In the genomic region with DNA sequence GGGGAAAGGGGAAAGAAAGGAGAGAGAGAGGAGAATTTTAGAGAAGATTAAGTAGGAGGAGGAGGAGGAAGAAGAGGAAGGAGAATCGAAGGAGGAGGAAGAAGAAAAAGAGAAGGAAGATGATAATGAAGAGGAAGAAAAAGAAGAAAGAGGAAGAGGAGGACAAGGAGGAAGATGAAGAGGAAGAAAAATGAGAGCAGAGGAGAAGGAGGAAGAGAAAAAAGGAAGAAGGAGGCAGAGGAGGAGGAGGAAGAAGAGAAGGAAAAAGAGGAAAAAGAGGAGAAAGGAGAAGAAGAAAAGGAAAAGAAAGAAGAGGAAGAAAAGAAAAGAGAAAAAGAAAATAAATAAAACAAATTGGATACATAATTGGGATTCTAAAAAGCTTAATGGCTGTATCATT, we compare ENCODE assay signal across 26 cellular contexts.
"Had no signal": no experiment of that assay in that cellular context is flagged by ENCODE, and none has a peak within 500 bp of the region (broad histone marks: within the 10 kb centered on the region; RNA-seq: fewer than 3 reads in every experiment).

No MANE protein-coding gene starts in this region.

- H3K36me3 Mint-ChIP-seq: immature natural killer cell, mesothelial cell of epicardium, naive B cell had no signal

- H3K27ac ChIP-seq: coronary artery, dorsolateral prefrontal cortex, esophagus squamous epithelium, gastrocnemius medialis, heart left ventricle, hepatocyte, lower lobe of right lung had no signal

- H3K27ac Mint-ChIP-seq: immature natural killer cell, mesothelial cell of epicardium, naive B cell had no signal

- H2AFZ ChIP-seq: hepatocyte had no signal

- H3K9me3 ChIP-seq: esophagus squamous epithelium, gastrocnemius medialis, heart left ventricle, lower lobe of right lung, mucosa of descending colon had no signal

- H3K4me3 ChIP-seq: coronary artery, dorsolateral prefrontal cortex, esophagus squamous epithelium, gastrocnemius medialis, heart left ventricle, hepatocyte, lower lobe of right lung, mucosa of descending colon had no signal

- H3K4me1 ChIP-seq: esophagus squamous epithelium, lower lobe of right lung had no signal

- H3K4me3 Mint-ChIP-seq: immature natural killer cell, mesothelial cell of epicardium, naive B cell had no signal

- H3K4me2 ChIP-seq: hepatocyte had no signal

- ATAC-seq: esophagus mucosa, gastrocnemius medialis, heart left ventricle, left colon, left lobe of liver, left ventricle myocardium superior, lower lobe of right lung, mucosa of descending colon had no signal

- FAIRE-seq: endothelial cell of umbilical vein, kidney had no signal

- H3K36me3 ChIP-seq: esophagus squamous epithelium, gastrocnemius medialis, heart left ventricle, lower lobe of right lung had no signal

- DNase-seq: dermis blood vessel endothelial cell; dorsolateral prefrontal cortex; effector CD4-positive, alpha-beta T cell; effector memory CD4-positive, alpha-beta T cell; esophagus squamous epithelium; foreskin fibroblast; foreskin melanocyte; gastrocnemius medialis; heart left ventricle; hypothalamus; immature natural killer cell; islet precursor cell; kidney; kidney glomerular epithelial cell; left colon; left ventricle myocardium superior; lower lobe of right lung; mesenchymal stem cell; mucosa of descending colon; naive B cell had no signal

- H3K4me1 Mint-ChIP-seq: immature natural killer cell, mesothelial cell of epicardium, naive B cell had no signal

- H3K27me3 ChIP-seq: esophagus squamous epithelium, gastrocnemius medialis, hepatocyte had no signal

- H3K79me2 ChIP-seq: hepatocyte had no signal
